15 cellular contexts compared by ENCODE assay signal in the genomic region with DNA sequence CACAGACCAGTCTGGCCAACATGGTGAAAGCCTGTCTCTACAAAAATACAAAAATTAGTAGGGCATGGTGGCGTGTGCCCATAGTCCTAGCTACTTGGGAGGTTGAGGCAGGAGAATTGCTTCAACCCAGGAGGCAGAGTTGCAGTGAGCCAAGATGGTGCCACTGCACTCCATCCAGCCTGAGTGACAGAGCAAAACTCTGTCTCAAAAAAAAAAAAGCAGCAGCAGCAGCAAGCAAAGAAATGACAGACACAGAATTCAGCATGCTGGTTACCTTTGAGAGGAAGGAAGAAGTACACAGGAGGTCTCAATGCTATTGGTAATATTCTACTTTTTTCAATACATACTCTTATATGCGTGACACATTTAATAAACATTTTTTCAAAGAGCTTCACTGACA.
DNase-seq lines count a peak whose midpoint lies in the region; ATAC-seq and TF ChIP-seq lines count a peak whose summit lies in the region.
"Had no signal": no experiment of that assay in that cellular context is flagged by ENCODE, and none has a peak within 500 bp of the region (broad histone marks: within the 10 kb centered on the region; RNA-seq: fewer than 3 reads in every experiment).

No MANE protein-coding gene starts in this region.

- peaks cover 15 to 32% (median 24%) of the 10 kb centered on the region in 3 donors for H3K36me3 Mint-ChIP-seq in CD8-positive, alpha-beta memory T cell
- peaks cover 18% of the 10 kb centered on the region for H3K36me3 Mint-ChIP-seq in progenitor cell of endocrine pancreas (ENCODE audit: insufficient read depth)

- no TSS peak for BruUV-seq in OCI-LY7 (replicated peaks; lab: Mats Ljungman, UMichigan)

- H3K27me3 ChIP-seq in CD8-positive, alpha-beta memory T cell (ENCODE audit: insufficient read depth, low read length, poor library complexity, severe bottlenecking) = no peaks in the 10 kb centered on the region
- H3K27me3 ChIP-seq in endocrine pancreas (ENCODE audit: control insufficient read depth, insufficient read depth, low read length) = no peaks in the 10 kb centered on the region
- H3K27me3 ChIP-seq: BLaER1, SJCRH30 had no signal

- 0 out of 2 replicates have a peak overlapping the region, but pooled peaks have one; percentile 87 for H3K4me2 ChIP-seq in OCI-LY7 (ENCODE audit: low read length)
- H3K4me2 ChIP-seq: BLaER1 had no signal

- intact Hi-C loops in OCI-LY7 (cut with micrococcal nuclease; ENCODE audit: unreplicated experiment) (loop anchor here (5.0 kb wide), 1 partner anchor 69 kb away; no protein-coding TSS in a partner anchor), head of caudate nucleus (cut with DNase I) (loop anchor here (5.0 kb wide), 1 partner anchor 124 kb away; no protein-coding TSS in a partner anchor), left ventricle myocardium superior (cut with micrococcal nuclease) (no loop called here)

- H3K27ac Mint-ChIP-seq in CD8-positive, alpha-beta memory T cell = peak overlapping the region in 2 of 8 donors; percentile 31 to 32
- peak overlapping the region; percentile 53 for H3K27ac Mint-ChIP-seq in progenitor cell of endocrine pancreas

- H3K27me3 Mint-ChIP-seq in CD8-positive, alpha-beta memory T cell = no peaks in the 10 kb centered on the region
- H3K27me3 Mint-ChIP-seq in progenitor cell of endocrine pancreas = peaks cover 5% of the 10 kb centered on the region

- H3K4me1 Mint-ChIP-seq in CD8-positive, alpha-beta memory T cell = peaks cover 40 to 62% (median 50%) of the 10 kb centered on the region in 3 donors
- peaks cover 13% of the 10 kb centered on the region for H3K4me1 Mint-ChIP-seq in progenitor cell of endocrine pancreas (ENCODE audit: low read depth)

- TF ChIP-seq CTCF in OCI-LY7 (conservative IDR thresholded peaks at IDR 0.05; ENCODE audit: low read length) = no peak
- no peak for TF ChIP-seq CTCF in progenitor cell of endocrine pancreas (IDR thresholded peaks at IDR 0.05; ENCODE audit: unreplicated experiment)

- H4K20me1 ChIP-seq in OCI-LY7 (ENCODE audit: insufficient read depth, low read length) = no peaks in the 10 kb centered on the region
- H4K20me1 ChIP-seq: BLaER1 had no signal

- POLR2A ChIA-PET in CD8-positive, alpha-beta memory T cell (lab: Charles Lee) = no interaction called here
- POLR2A ChIA-PET in OCI-LY7 (lab: Charles Lee) = interaction anchor here (0.7 kb wide), 1 partner anchor 424 kb away, joined by 3 read pairs; no protein-coding TSS in a partner anchor

- peaks cover 29% of the 10 kb centered on the region for H3K4me1 ChIP-seq in CD8-positive, alpha-beta memory T cell (ENCODE audit: insufficient read depth, low read length)
- peaks cover 28% of the 10 kb centered on the region for H3K4me1 ChIP-seq in OCI-LY7 (ENCODE audit: insufficient read depth, low read length, poor library complexity, severe bottlenecking)
- H3K4me1 ChIP-seq in endocrine pancreas (ENCODE audit: control insufficient read depth, insufficient read depth, low read length) = no peaks in the 10 kb centered on the region
- H3K4me1 ChIP-seq: SJCRH30 had no signal

- no peaks in the 10 kb centered on the region for H3K9me2 ChIP-seq in OCI-LY7 (ENCODE audit: insufficient read depth, low read length)

- no peak overlapping the region for H3K4me3 ChIP-seq in CD8-positive, alpha-beta memory T cell (ENCODE audit: low read length)
- H3K4me3 ChIP-seq in OCI-LY7 (ENCODE audit: low read depth, low read length, poor library complexity, severe bottlenecking) (no peak overlapping the region), endocrine pancreas (ENCODE audit: control insufficient read depth, insufficient read depth, low read length) (peak overlapping the region; percentile 98)
- H3K4me3 ChIP-seq: BLaER1, SJCRH30 had no signal

- no peak overlapping the region for H3K9ac ChIP-seq in endocrine pancreas (ENCODE audit: control insufficient read depth, insufficient read depth, low read length)
- H3K9ac ChIP-seq: BLaER1 had no signal

- ATAC-seq in left ventricle myocardium superior = no peak
- ATAC-seq: Panc1 had no signal

- no peak for DNase-seq in CD8-positive, alpha-beta memory T cell
- DNase-seq in OCI-LY7 (ENCODE audit: low spot score) (no peak), progenitor cell of endocrine pancreas (ENCODE audit: low spot score, unreplicated experiment) (no peak), head of caudate nucleus (no peak), left ventricle myocardium superior (no peak)
- DNase-seq in NK-92 treated with Interleukin-12 subunit alpha and Interleukin-12 subunit beta, amount 100 ng/mL, for 24 hours (lab: John Stamatoyannopoulos, UW) = no peak
- DNase-seq: KG1, NCI-H1417 treated with DMSO at 0.1 percent for 48 hours, NCI-H187 treated with DMSO at 0.1 percent for 48 hours, NCI-H226, NCI-H524 treated with DMSO at 0.1 percent for 48 hours, SJCRH30 had no signal

- H3K4me3 Mint-ChIP-seq in CD8-positive, alpha-beta memory T cell = peak overlapping the region in 4 of 7 donors; percentile 2 to 46 (median 18)
- H3K4me3 Mint-ChIP-seq in progenitor cell of endocrine pancreas (ENCODE audit: low read depth) = no peak overlapping the region

- no peak overlapping the region for H2AFZ ChIP-seq in OCI-LY7 (ENCODE audit: low read length)

- H3K9me3 Mint-ChIP-seq in CD8-positive, alpha-beta memory T cell = peaks cover 0 to 11% (median 0%) of the 10 kb centered on the region in 5 donors
- peaks cover 14% of the 10 kb centered on the region for H3K9me3 Mint-ChIP-seq in progenitor cell of endocrine pancreas (ENCODE audit: low read depth)

- H3K9me3 ChIP-seq in CD8-positive, alpha-beta memory T cell (ENCODE audit: low read length) = no peaks in the 10 kb centered on the region
- H3K9me3 ChIP-seq in OCI-LY7 (ENCODE audit: low read length) (peaks cover 22% of the 10 kb centered on the region), endocrine pancreas (ENCODE audit: control insufficient read depth, low read length) (no peaks in the 10 kb centered on the region)
- H3K9me3 ChIP-seq: SJCRH30 had no signal

- no peak overlapping the region for H3K27ac ChIP-seq in CD8-positive, alpha-beta memory T cell (ENCODE audit: low read depth, low read length)
- no peak overlapping the region for H3K27ac ChIP-seq in OCI-LY7 (ENCODE audit: low read depth, low read length, poor library complexity, severe bottlenecking)
- H3K27ac ChIP-seq: BLaER1, SJCRH30 had no signal

- H3K79me2 ChIP-seq in OCI-LY7 (ENCODE audit: insufficient read depth, low read depth, low read length) = peaks cover 20% of the 10 kb centered on the region

- CTCF ChIA-PET in CD8-positive, alpha-beta memory T cell (lab: Charles Lee) = no interaction called here
- CTCF ChIA-PET in OCI-LY7 (lab: Charles Lee; ENCODE audit: unreplicated experiment) = no interaction called here

- peaks cover 8% of the 10 kb centered on the region for H3K36me3 ChIP-seq in CD8-positive, alpha-beta memory T cell (ENCODE audit: insufficient read depth, low read length)
- H3K36me3 ChIP-seq in OCI-LY7 (ENCODE audit: insufficient read depth, low read length) (peaks cover 24% of the 10 kb centered on the region), endocrine pancreas (ENCODE audit: control insufficient read depth, insufficient read depth, low read length) (no peaks in the 10 kb centered on the region)
- H3K36me3 ChIP-seq: SJCRH30 had no signal
